Comparison of ENCODE assay signal across 1 cellular context in genomic region chr6:132060591-132060990, GRCh38.
TF ChIP-seq lines count a peak whose summit lies in the region.

No MANE protein-coding gene starts in this region.

TF ChIP-seq in IMR-90, 13 proteins besides CTCF, POLR2A, EP300 and RAD21 (continued from another document):
- no peak for TF ChIP-seq CHD1 (IDR thresholded peaks at IDR 0.05; ENCODE audit: low read depth, low read length)
